In genomic region chr19:15332311-15332996, GRCh38 we compare ENCODE assay signal across 8 cellular contexts. TPM values are rescaled to one million over a fixed set of nuclear protein-coding genes. Genes with fewer than 3 reads are reported as not detected.
DNase-seq lines count a peak whose midpoint lies in the region; ATAC-seq lines count a peak whose summit lies in the region.

BRD4 (minus strand) TSS chr19:15332539; CDS start chr19:15273099, 59,440 bp downstream.

- peaks cover 19% of the 10 kb centered on the region for H3K36me3 Mint-ChIP-seq in activated CD8-positive, alpha-beta T cell treated with anti-CD3 and anti-CD28 coated beads, Interleukin-2, amount 10 ng/mL, durations not matched to agents 7 days and 5 days (ENCODE audit: low read depth)

- peak; percentile 11 for DNase-seq in DMS153 (lab: John Stamatoyannopoulos, UW)
- no peak for DNase-seq in DMS153 treated with DMSO at 0.1 percent for 48 hours (lab: John Stamatoyannopoulos, UW; ENCODE audit: unreplicated experiment)
- DNase-seq in NCI-H345 treated with DMSO at 0.1 percent for 48 hours (lab: John Stamatoyannopoulos, UW; ENCODE audit: unreplicated experiment): peak; percentile 14
- DNase-seq in activated CD8-positive, alpha-beta T cell treated with anti-CD3 and anti-CD28 coated beads, Interleukin-2, amount 10 ng/mL, durations not matched to agents 7 days and 5 days: peak; percentile 77
- DNase-seq in effector CD8-positive, alpha-beta T cell (lab: John Stamatoyannopoulos, UW): peak; percentile 65
- peak; percentile 57 for DNase-seq in medulla oblongata (ENCODE audit: extremely low spot score)
- DNase-seq in stimulated activated CD8-positive, alpha-beta memory T cell treated with anti-CD3 and anti-CD28 coated beads, Interleukin-12 subunit alpha, Interleukin-12 subunit beta, amount 100 ng/mL, for 1 hour (ENCODE audit: low read depth): peak; percentile 57

- H3K27me3 Mint-ChIP-seq in activated CD8-positive, alpha-beta T cell treated with anti-CD3 and anti-CD28 coated beads, Interleukin-2, amount 10 ng/mL, durations not matched to agents 7 days and 5 days (ENCODE audit: low read depth): no peaks in the 10 kb centered on the region

- CTCF ChIA-PET in activated CD8-positive, alpha-beta T cell treated with anti-CD3 and anti-CD28 coated beads, Interleukin-2, amount 10 ng/mL, durations not matched to agents 7 days and 5 days (lab: Charles Lee): interaction anchor here (1.2 to 1.3 kb wide), 2 partner anchors 46 to 87 kb away, joined by 4 to 5 read pairs; partner anchors contain the start of gene AKAP8L

- peak; percentile 39 for ATAC-seq in HG02870 (IDR thresholded peaks at IDR 0.05; ENCODE audit: unreplicated experiment)
- peak; percentile 73 for ATAC-seq in activated CD8-positive, alpha-beta T cell treated with anti-CD3 and anti-CD28 coated beads, Interleukin-2, amount 10 ng/mL, durations not matched to agents 7 days and 5 days

- peak within 1 kb of the TSS; percentile 94 for H3K4me3 Mint-ChIP-seq in activated CD8-positive, alpha-beta T cell treated with anti-CD3 and anti-CD28 coated beads, Interleukin-2, amount 10 ng/mL, durations not matched to agents 7 days and 5 days

- POLR2A ChIA-PET in activated CD8-positive, alpha-beta T cell treated with anti-CD3 and anti-CD28 coated beads, Interleukin-2, amount 10 ng/mL, durations not matched to agents 7 days and 5 days (lab: Charles Lee): interaction anchor here (0.6 to 2.1 kb wide), 6 partner anchors 12 to 182 kb away, joined by 3 to 12 read pairs (median 6); partner anchors contain the start of gene AKAP8L

- H3K27ac Mint-ChIP-seq in activated CD8-positive, alpha-beta T cell treated with anti-CD3 and anti-CD28 coated beads, Interleukin-2, amount 10 ng/mL, durations not matched to agents 7 days and 5 days: peak within 1 kb of the TSS; percentile 94

- peaks cover 38% of the 10 kb centered on the region for H3K4me1 Mint-ChIP-seq in activated CD8-positive, alpha-beta T cell treated with anti-CD3 and anti-CD28 coated beads, Interleukin-2, amount 10 ng/mL, durations not matched to agents 7 days and 5 days (ENCODE audit: low read depth)

- H3K9me3 Mint-ChIP-seq in activated CD8-positive, alpha-beta T cell treated with anti-CD3 and anti-CD28 coated beads, Interleukin-2, amount 10 ng/mL, durations not matched to agents 7 days and 5 days (ENCODE audit: insufficient read depth): no peaks in the 10 kb centered on the region

RNA-seq across cellular contexts. Expression of gene BRD4, which starts in this region (rescaled TPM):
- 100 to 1,000 TPM; 102 to 108 TPM for total RNA-seq in activated CD8-positive, alpha-beta T cell treated with anti-CD3 and anti-CD28 coated beads, Interleukin-2, amount 10 ng/mL, durations not matched to agents 7 days and 5 days
